In genomic region chr4:134906404-134907023, GRCh38 we compare ENCODE assay signal across 9 cellular contexts.
DNase-seq lines count a peak whose midpoint lies in the region; ATAC-seq, FAIRE-seq and TF ChIP-seq lines count a peak whose summit lies in the region.
"Had no signal": no experiment of that assay in that cellular context is flagged by ENCODE, and none has a peak within 500 bp of the region (broad histone marks: within the 10 kb centered on the region; RNA-seq: fewer than 3 reads in every experiment).

No MANE protein-coding gene starts in this region.

- DNase-seq in Caco-2 (peak in 1 of 2 experiments; percentile 18), WERI-Rb-1 (peak; percentile 17), kidney tubule cell (ENCODE audit: low spot score) (peak; percentile 20), GM19238 (ENCODE audit: insufficient read length, low spot score) (no peak), GM19239 (ENCODE audit: insufficient read length, low spot score) (no peak)
- no peak for DNase-seq in effector memory CD8-positive, alpha-beta T cell
- DNase-seq: KG1 had no signal

- TF ChIP-seq RAD21 in Ishikawa (IDR thresholded peaks at IDR 0.05; ENCODE audit: low read depth) = peak; percentile 71

- TF ChIP-seq EP300 in Ishikawa (IDR thresholded peaks at IDR 0.05; ENCODE audit: borderline replicate concordance) = no peak

- H3K27ac ChIP-seq in WERI-Rb-1 = no peak overlapping the region

- intact Hi-C loops in Caco-2 (cut with micrococcal nuclease; ENCODE audit: unreplicated experiment) = loop anchor here (1.0 to 5.0 kb wide), 2 partner anchors 129 to 436 kb away; no protein-coding TSS in a partner anchor

- POLR2A ChIA-PET in Caco-2 (lab: Charles Lee) = no interaction called here

- no peak for FAIRE-seq in GM19239 (lab: Jason Lieb, UNC)

- CTCF ChIA-PET in Caco-2 (lab: Charles Lee) = interaction anchor here (0.6 kb wide), 1 partner anchor 35 kb away, joined by 5 read pairs; no protein-coding TSS in a partner anchor

- no peaks in the 10 kb centered on the region for H3K27me3 Mint-ChIP-seq in Caco-2 (ENCODE audit: insufficient read depth, unreplicated experiment)
- no peaks in the 10 kb centered on the region for H3K27me3 Mint-ChIP-seq in effector memory CD8-positive, alpha-beta T cell

- H3K9me3 ChIP-seq in Caco-2 (no peaks in the 10 kb centered on the region), WERI-Rb-1 (ENCODE audit: severe bottlenecking) (no peaks in the 10 kb centered on the region)

- H3K4me3 Mint-ChIP-seq in Caco-2 (ENCODE audit: unreplicated experiment) = no peak overlapping the region
- no peak overlapping the region for H3K4me3 Mint-ChIP-seq in effector memory CD8-positive, alpha-beta T cell

- H3K36me3 ChIP-seq in Caco-2 (ENCODE audit: control insufficient read depth, insufficient read depth, low read length) (no peaks in the 10 kb centered on the region), WERI-Rb-1 (no peaks in the 10 kb centered on the region)

- no peaks in the 10 kb centered on the region for H3K9me3 Mint-ChIP-seq in Caco-2 (ENCODE audit: unreplicated experiment)
- H3K9me3 Mint-ChIP-seq in effector memory CD8-positive, alpha-beta T cell = peaks cover 10 to 17% of the 10 kb centered on the region in 2 donors

- no TSS peak for BruUV-seq in Caco-2 (replicated peaks; lab: Mats Ljungman, UMichigan)

- no peaks in the 10 kb centered on the region for H3K36me3 Mint-ChIP-seq in Caco-2 (ENCODE audit: insufficient read depth, unreplicated experiment)
- H3K36me3 Mint-ChIP-seq in effector memory CD8-positive, alpha-beta T cell (ENCODE audit: insufficient read depth) = no peaks in the 10 kb centered on the region

- H3K27ac Mint-ChIP-seq in Caco-2 (ENCODE audit: unreplicated experiment) = no peak overlapping the region
- H3K27ac Mint-ChIP-seq in effector memory CD8-positive, alpha-beta T cell = no peak overlapping the region

- H3K4me3 ChIP-seq in Caco-2 (ENCODE audit: low read depth, low read length) = no peak overlapping the region
- H3K4me3 ChIP-seq in WERI-Rb-1 (ENCODE audit: low read depth, low read length) = no peak overlapping the region

- H3K27me3 ChIP-seq in Caco-2 (replicated peaks; ENCODE audit: control insufficient read depth, insufficient read depth, low read length) (no peaks in the 10 kb centered on the region), WERI-Rb-1 (ENCODE audit: insufficient read depth, low read depth, severe bottlenecking) (no peaks in the 10 kb centered on the region)

- no peaks in the 10 kb centered on the region for H3K4me1 ChIP-seq in Caco-2

- TF ChIP-seq CTCF in Caco-2 (IDR thresholded peaks at IDR 0.05; ENCODE audit: insufficient read depth in 1 of 2, low read depth in 1 of 2, low read length in 1 of 2, severe bottlenecking in 1 of 2, unreplicated experiment in 1 of 2) (peak; percentile 42 to 57), WERI-Rb-1 (IDR thresholded peaks at IDR 0.05; ENCODE audit: low read depth, low read length) (peak; percentile 50; the same call in 1 of the 2 replicates)

- ATAC-seq in effector memory CD8-positive, alpha-beta T cell (replicated peaks) = no peak
- ATAC-seq in HG02763 (IDR thresholded peaks at IDR 0.05; ENCODE audit: unreplicated experiment) = no peak

- no peaks in the 10 kb centered on the region for H3K4me1 Mint-ChIP-seq in Caco-2 (ENCODE audit: low read depth, unreplicated experiment)
- no peaks in the 10 kb centered on the region for H3K4me1 Mint-ChIP-seq in effector memory CD8-positive, alpha-beta T cell (ENCODE audit: low read depth in 2 of 2)

TF ChIP-seq in Ishikawa, 13 proteins besides CTCF, POLR2A, EP300 and RAD21:
- no peak for TF ChIP-seq YY1 (IDR thresholded peaks at IDR 0.05; ENCODE audit: low read depth)

Comparison
In these comparisons a context has a peak if more than half of its experiments do, and no peak if none do; other contexts are left out.
1. DNase-seq: peak in WERI-Rb-1 (single experiment) and kidney tubule cell (single experiment); none in GM19238 (single experiment), GM19239 (single experiment) and effector memory CD8-positive, alpha-beta T cell (0 of 3).